8 cellular contexts compared by ENCODE assay signal in genomic region chr5:175658299-175659145, GRCh38. TPM values are rescaled to one million over a fixed set of nuclear protein-coding genes. Genes with fewer than 3 reads are reported as not detected.
DNase-seq lines count a peak whose midpoint lies in the region; FAIRE-seq and TF ChIP-seq lines count a peak whose summit lies in the region.

No MANE protein-coding gene starts in this region.

- H3K27ac ChIP-seq in BLaER1 treated with 17β-estradiol and CSF1 and Interleukin-3, amounts not matched to agents 10 nM and 100 nM = peak overlapping the region; percentile 75 to 97 (median 89)
- H3K27ac ChIP-seq in H1 (ENCODE audit: low read depth, low read length) (no peak overlapping the region), PC-9 (no peak overlapping the region)

- WGBS in H1 (ENCODE audit: extremely low coverage in 1 of 2, insufficient coverage in 1 of 2, insufficient read length in 1 of 2, insufficient replicate concordance in 2 of 2, low coverage in 1 of 2, low lambda C conversion rate in 2 of 2, missing lambda C conversion rate in 1 of 2), 2 experiments = 8% methylated on average over 35 of the region's 41 CpGs; no CpG with 5 or more reads in 1 of the 2 experiments

- H3K79me2 ChIP-seq in H1 (ENCODE audit: control insufficient read depth in 1 of 2, insufficient read depth in 2 of 2, low read length in 2 of 2) (no peaks in the 10 kb centered on the region), PC-9 (ENCODE audit: low read depth) (no peaks in the 10 kb centered on the region)

- peak overlapping the region; percentile 91 for H3K4me3 Mint-ChIP-seq in T-helper 2 cell treated with Interferon-gamma antibody and Interleukin-4, amounts not matched to agents 5 μg/mL and 100 μg/mL, for 36 hours

- no peak overlapping the region for H2BK120ac ChIP-seq in H1 (replicated peaks; ENCODE audit: low read depth, low read length)

- intact Hi-C loops in PC-9 (cut with micrococcal nuclease; ENCODE audit: unreplicated experiment) = no loop called here

- peak overlapping the region; percentile 85 to 98 (median 96) for H3K4me2 ChIP-seq in BLaER1 treated with 17β-estradiol and CSF1 and Interleukin-3, amounts not matched to agents 10 nM and 100 nM
- peak overlapping the region; percentile 94 for H3K4me2 ChIP-seq in H1 (ENCODE audit: insufficient read depth in 1 of 2, low read depth in 2 of 2, low read length in 2 of 2)
- no peak overlapping the region for H3K4me2 ChIP-seq in PC-9

- H4K91ac ChIP-seq in H1 (replicated peaks; ENCODE audit: insufficient read length, low read length) = peak overlapping the region; percentile 26

- H3K79me1 ChIP-seq in H1 (ENCODE audit: low read depth, low read length) = no peaks in the 10 kb centered on the region

- no peaks in the 10 kb centered on the region for H3K9me3 Mint-ChIP-seq in T-helper 2 cell treated with Interferon-gamma antibody and Interleukin-4, amounts not matched to agents 5 μg/mL and 100 μg/mL, for 36 hours

- peak overlapping the region; percentile 62; the same call in 1 of the 2 replicates for H2BK12ac ChIP-seq in H1 (ENCODE audit: low read depth, low read length)

- peaks cover 49 to 85% (median 69%) of the 10 kb centered on the region in 10 experiments for H3K4me1 ChIP-seq in BLaER1 treated with 17β-estradiol and CSF1 and Interleukin-3, amounts not matched to agents 10 nM and 100 nM
- peaks cover 0 to 11% (median 2%) of the 10 kb centered on the region in 4 experiments; a peak in 5 of 7 replicates for H3K4me1 ChIP-seq in H1 (replicated peaks in 1 of 4; ENCODE audit: control insufficient read depth in 3 of 4, insufficient read depth in 4 of 4, low read length in 3 of 4)
- no peaks in the 10 kb centered on the region for H3K4me1 ChIP-seq in neuron (ENCODE audit: insufficient read depth, low read length)
- no peaks in the 10 kb centered on the region for H3K4me1 ChIP-seq in PC-9 (replicated peaks; ENCODE audit: insufficient read depth)

- peak overlapping the region; percentile 34; the same call in 1 of the 2 replicates for H2BK15ac ChIP-seq in H1 (ENCODE audit: low read length)

- no peak overlapping the region for H3K23ac ChIP-seq in H1 (ENCODE audit: insufficient read length)

- H3K9me3 ChIP-seq in BLaER1 treated with 17β-estradiol and CSF1 and Interleukin-3, amounts not matched to agents 10 nM and 100 nM (replicated peaks in 1 of 11) = no peaks in the 10 kb centered on the region
- H3K9me3 ChIP-seq in H1 (ENCODE audit: insufficient read depth in 2 of 2, low read depth in 1 of 2, low read length in 1 of 2) = no peaks in the 10 kb centered on the region
- no peaks in the 10 kb centered on the region for H3K9me3 ChIP-seq in neuron (ENCODE audit: low read length)
- no peaks in the 10 kb centered on the region for H3K9me3 ChIP-seq in PC-9 (ENCODE audit: insufficient read depth, low read depth)

- H3K4me1 Mint-ChIP-seq in T-helper 2 cell treated with Interferon-gamma antibody and Interleukin-4, amounts not matched to agents 5 μg/mL and 100 μg/mL, for 36 hours (ENCODE audit: low read depth) = peaks cover 82% of the 10 kb centered on the region

- H4K20me1 ChIP-seq in BLaER1 treated with 17β-estradiol and CSF1 and Interleukin-3, amounts not matched to agents 10 nM and 100 nM = peaks cover 7 to 49% (median 46%) of the 10 kb centered on the region in 11 experiments; a peak in 21 of 22 replicates
- no peaks in the 10 kb centered on the region for H4K20me1 ChIP-seq in H1 (replicated peaks in 1 of 2; ENCODE audit: control insufficient read depth in 1 of 2, insufficient read depth in 2 of 2, low read length in 2 of 2)
- H4K20me1 ChIP-seq in PC-9 (ENCODE audit: insufficient read depth) = no peaks in the 10 kb centered on the region

- H2AK5ac ChIP-seq in H1 (ENCODE audit: low read depth, low read length) = no peak overlapping the region

- H3K14ac ChIP-seq in H1 (ENCODE audit: insufficient read length) = no peak overlapping the region

- H3K27me3 ChIP-seq in BLaER1 treated with 17β-estradiol and CSF1 and Interleukin-3, amounts not matched to agents 10 nM and 100 nM = no peaks in the 10 kb centered on the region; a peak in 1 of 22 replicates
- H3K27me3 ChIP-seq in H1 (replicated peaks in 1 of 4; ENCODE audit: control insufficient read depth in 3 of 4, extremely low read depth in 1 of 4, insufficient read depth in 3 of 4, low read length in 3 of 4) (peaks cover 0 to 6% (median 0%) of the 10 kb centered on the region in 4 experiments; a peak in 5 of 7 replicates), neuron (ENCODE audit: insufficient read depth, low read length) (peaks cover 52% of the 10 kb centered on the region), PC-9 (ENCODE audit: insufficient read depth, low read depth) (peaks cover 87% of the 10 kb centered on the region)

- in situ Hi-C loops in G401 (cut with HindIII; ENCODE audit: low sequenced_read_pairs) = no loop called here

- H3K9me2 ChIP-seq in PC-9 (ENCODE audit: insufficient read depth) = no peaks in the 10 kb centered on the region

- H3K23me2 ChIP-seq in H1 (ENCODE audit: low read depth, low read length) = peaks cover 11% of the 10 kb centered on the region; the same call in 1 of the 2 replicates

- TF ChIP-seq POLR2A in H1 (IDR thresholded peaks at IDR 0.05; ENCODE audit: control extremely low read depth in 1 of 2, low read depth in 2 of 2, low read length in 2 of 2) = no peak

- peak; percentile 46 for DNase-seq in T-helper 2 cell treated with Interferon-gamma antibody and Interleukin-4, amounts not matched to agents 5 μg/mL and 100 μg/mL, for 36 hours (ENCODE audit: low spot score)
- DNase-seq in H1 (ENCODE audit: low read depth in 1 of 2, low spot score in 2 of 2) (peak in 1 of 2 experiments; percentile 76), NCI-H510A treated with DMSO at 0.1 percent for 48 hours (lab: John Stamatoyannopoulos, UW) (no peak), PC-9 (no peak), SKM-1 (lab: John Stamatoyannopoulos, UW; ENCODE audit: unreplicated experiment) (no peak), G401 (ENCODE audit: low spot score) (no peak)

- H2BK20ac ChIP-seq in H1 (ENCODE audit: low read length) = 0 out of 2 replicates have a peak overlapping the region, but pooled peaks have one; percentile 48

- H3K9ac ChIP-seq in BLaER1 treated with 17β-estradiol and CSF1 and Interleukin-3, amounts not matched to agents 10 nM and 100 nM = peak overlapping the region; percentile 83 to 96 (median 92)
- peak overlapping the region in 3 of 4 experiments; percentile 45 to 55 (median 50); a peak in 6 of 7 replicates for H3K9ac ChIP-seq in H1 (replicated peaks in 1 of 4; ENCODE audit: extremely low read depth in 1 of 4, low read depth in 3 of 4, low read length in 3 of 4)

- peak overlapping the region; percentile 71 to 99 (median 86) for H3K4me3 ChIP-seq in BLaER1 treated with 17β-estradiol and CSF1 and Interleukin-3, amounts not matched to agents 10 nM and 100 nM
- H3K4me3 ChIP-seq in H1 (ENCODE audit: extremely low read depth in 1 of 4, insufficient read depth in 2 of 4, low read depth in 3 of 4, low read length in 4 of 4) (peak overlapping the region; percentile 51 to 83 (median 80)), neuron (ENCODE audit: low read length) (peak overlapping the region; percentile 14), PC-9 (no peak overlapping the region)

- CTCF ChIA-PET in H1 (lab: Charles Lee; ENCODE audit: partially characterized antibody) (interaction anchor here (1.1 to 3.6 kb wide), 7 partner anchors 20 to 124 kb away, joined by 3 to 15 read pairs (median 4); no protein-coding TSS in a partner anchor), PC-9 (lab: Charles Lee) (no interaction called here)

- no peak overlapping the region for H3K56ac ChIP-seq in H1 (replicated peaks; ENCODE audit: insufficient read length, low read depth, low read length)

- TF ChIP-seq CTCF in H1 (IDR thresholded peaks at IDR 0.05; ENCODE audit: control extremely low read depth in 1 of 3, insufficient read depth in 1 of 3, low read depth in 1 of 3, low read length in 3 of 3) = peak in 2 of 3 experiments; percentile 31 to 35; a peak in 3 of 4 replicates
- no peak for TF ChIP-seq CTCF in PC-9 (conservative IDR thresholded peaks at IDR 0.05)

- peak overlapping the region; percentile 42; the same call in 1 of the 2 replicates for H2AFZ ChIP-seq in H1 (ENCODE audit: low read length)
- H2AFZ ChIP-seq in neuron (ENCODE audit: low read depth, low read length) = no peak overlapping the region
- no peak overlapping the region for H2AFZ ChIP-seq in PC-9

- no peak for TF ChIP-seq EP300 in H1 (IDR thresholded peaks at IDR 0.05; ENCODE audit: borderline replicate concordance in 1 of 2, low read depth in 2 of 2, low read length in 2 of 2)

- POLR2A ChIA-PET in H1 (lab: Charles Lee; ENCODE audit: partially characterized antibody) = interaction anchor here (1.3 kb wide), 1 partner anchor 21 kb away, joined by 3 read pairs; no protein-coding TSS in a partner anchor
- POLR2A ChIA-PET in PC-9 (lab: Charles Lee; ENCODE audit: unreplicated experiment) = no interaction called here

- peaks cover 0 to 42% (median 28%) of the 10 kb centered on the region in 11 experiments; a peak in 17 of 22 replicates for H3K36me3 ChIP-seq in BLaER1 treated with 17β-estradiol and CSF1 and Interleukin-3, amounts not matched to agents 10 nM and 100 nM
- H3K36me3 ChIP-seq in H1 (ENCODE audit: control insufficient read depth in 2 of 4, insufficient read depth in 4 of 4, low read length in 3 of 4) = no peaks in the 10 kb centered on the region
- H3K36me3 ChIP-seq in neuron (ENCODE audit: insufficient read depth, low read length) = no peaks in the 10 kb centered on the region
- no peaks in the 10 kb centered on the region for H3K36me3 ChIP-seq in PC-9 (ENCODE audit: low read depth)

- H3K36me3 Mint-ChIP-seq in T-helper 2 cell treated with Interferon-gamma antibody and Interleukin-4, amounts not matched to agents 5 μg/mL and 100 μg/mL, for 36 hours (ENCODE audit: low read depth) = peaks cover 27% of the 10 kb centered on the region

- TF ChIP-seq RAD21 in H1 (IDR thresholded peaks at IDR 0.05 in 1 of 2, conservative IDR thresholded peaks at IDR 0.05 in 1 of 2; ENCODE audit: low read depth in 2 of 2, low read length in 2 of 2) = peak; percentile 38 to 63

- no peak overlapping the region; the same call in 1 of the 2 replicates for H4K8ac ChIP-seq in H1 (ENCODE audit: extremely low read depth, insufficient read depth, low read length)

- peak overlapping the region; percentile 69 for H3K27ac Mint-ChIP-seq in T-helper 2 cell treated with Interferon-gamma antibody and Interleukin-4, amounts not matched to agents 5 μg/mL and 100 μg/mL, for 36 hours

- no peaks in the 10 kb centered on the region for H3F3A ChIP-seq in PC-9 (ENCODE audit: insufficient read depth, low read depth)

- no peak overlapping the region for H2BK5ac ChIP-seq in H1 (ENCODE audit: low read depth, low read length)

- peak overlapping the region; percentile 85 for H3K18ac ChIP-seq in H1 (ENCODE audit: extremely low read depth, low read length)

- FAIRE-seq in H1 (lab: Jason Lieb, UNC) = no peak

- no peaks in the 10 kb centered on the region for H3K27me3 Mint-ChIP-seq in T-helper 2 cell treated with Interferon-gamma antibody and Interleukin-4, amounts not matched to agents 5 μg/mL and 100 μg/mL, for 36 hours (ENCODE audit: low read depth)

- no TSS peak for BruUV-seq in PC-9 (replicated peaks; lab: Mats Ljungman, UMichigan)

- H3K4ac ChIP-seq in H1 (replicated peaks; ENCODE audit: insufficient read length, low read depth, low read length) = no peak overlapping the region

- H4K5ac ChIP-seq in H1 (ENCODE audit: insufficient read length, low read depth, low read length) = peak overlapping the region; percentile 7

RNA-seq across cellular contexts. Expression of gene HRH2, which starts 0.7 kb away (rescaled TPM):
- total RNA-seq in H1 (2021; fragmentation: NEBNext Ultra II Directional; extraction: Animal tissue kit (Norgen Biotek cat#: 25700)) = 8.1 and 9.3 TPM in 2 replicates
- 7.8 and 10.2 TPM in 2 replicates for polyA plus RNA-seq in H1 (2011; rRNA removed)
- polyA plus RNA-seq in H1 (2011; cell fraction: cytosol; rRNA removed) = 4.0 TPM
- polyA plus RNA-seq in H1 (2011; cell fraction: nucleus; rRNA removed) = 10.3 TPM
- 6.5 to 7.4 TPM (median 7.2 TPM) in 4 replicates for polyA plus RNA-seq in H1 (2012, experiment 1 of 2)
- polyA plus RNA-seq in H1 (2012, experiment 2 of 2) = 5.5 TPM
- 9.8 TPM for polyA plus RNA-seq in H1 (2013, experiment 1 of 2)
- 9.8 TPM for polyA plus RNA-seq in H1 (2013, experiment 2 of 2)
- 16.1 and 21.8 TPM in 2 replicates for polyA minus RNA-seq in H1 (2011; rRNA and poly(A)+ RNA removed)
- polyA minus RNA-seq in H1 (2011; cell fraction: cytosol; rRNA and poly(A)+ RNA removed) = 5.1 TPM
- polyA minus RNA-seq in H1 (2011; cell fraction: nucleus; rRNA and poly(A)+ RNA removed) = 12.5 TPM
- not detected in 2 replicates for total RNA-seq in PC-9 (2021)
- not detected in 2 replicates for total RNA-seq in G401 (2014; rRNA removed; shearing (Covaris generic))

Comparison
In these comparisons a context has a peak if more than half of its experiments do, and no peak if none do; other contexts are left out.
1. H3K27ac ChIP-seq: peak in BLaER1 treated with 17β-estradiol and CSF1 and Interleukin-3, amounts not matched to agents 10 nM and 100 nM (11 of 11); none in H1 (single experiment) and PC-9 (single experiment).